21 cellular contexts compared by ENCODE assay signal in the genomic region with DNA sequence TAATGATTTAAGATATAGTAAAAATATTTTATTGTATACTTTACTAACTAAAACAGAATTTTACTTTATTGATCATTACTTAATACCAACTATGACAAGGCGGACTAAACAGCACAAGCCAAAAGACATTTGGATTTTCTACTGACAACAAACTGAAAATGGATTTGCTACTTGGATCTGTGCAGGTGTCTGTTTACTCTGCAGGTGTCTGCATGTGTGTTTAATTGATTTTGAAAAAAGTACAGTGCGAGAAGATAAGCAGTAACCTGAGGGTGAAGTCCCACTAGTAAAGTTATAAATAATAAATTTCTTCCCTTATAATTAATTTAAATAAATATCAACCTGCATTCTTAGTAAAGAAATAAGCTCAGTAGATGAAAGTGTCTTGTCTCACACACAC.
"Had no signal": no experiment of that assay in that cellular context is flagged by ENCODE, and none has a peak within 500 bp of the region (broad histone marks: within the 10 kb centered on the region; RNA-seq: fewer than 3 reads in every experiment).

No MANE protein-coding gene starts in this region.

- H3K27ac Mint-ChIP-seq: memory B cell; natural killer cell; stimulated activated naive CD8-positive, alpha-beta T cell treated with anti-CD3 and anti-CD28 coated beads, Interleukin-15, amount 100 ng/mL, for 72 hours had no signal

- H3K4me1 Mint-ChIP-seq: memory B cell; natural killer cell; stimulated activated naive CD8-positive, alpha-beta T cell treated with anti-CD3 and anti-CD28 coated beads, Interleukin-15, amount 100 ng/mL, for 72 hours had no signal

- H3K9me3 ChIP-seq: ovary, suprapubic skin, transverse colon, vagina had no signal

- H3K4me1 ChIP-seq: suprapubic skin, transverse colon, vagina had no signal

- H3K27ac ChIP-seq: dorsolateral prefrontal cortex, ovary, suprapubic skin, transverse colon, vagina had no signal

- FAIRE-seq: frontal cortex, keratinocyte had no signal

- H3K36me3 ChIP-seq: ovary, suprapubic skin, transverse colon, vagina had no signal

- H3K27me3 Mint-ChIP-seq: memory B cell; stimulated activated naive CD8-positive, alpha-beta T cell treated with anti-CD3 and anti-CD28 coated beads, Interleukin-15, amount 100 ng/mL, for 72 hours had no signal

- H3K4me2 ChIP-seq: smooth muscle cell had no signal

- H3K36me3 Mint-ChIP-seq: memory B cell, natural killer cell had no signal

- ATAC-seq: natural killer cell; sciatic nerve; stimulated activated naive CD8-positive, alpha-beta T cell treated with anti-CD3 and anti-CD28 coated beads, Interleukin-15, amount 100 ng/mL, for 72 hours had no signal

- H3K27me3 ChIP-seq: dorsolateral prefrontal cortex, ovary, suprapubic skin, transverse colon, vagina had no signal

- DNase-seq: dorsolateral prefrontal cortex; effector CD4-positive, alpha-beta T cell; natural killer cell; occipital lobe; ovary; retina; stimulated activated CD4-positive, alpha-beta T cell treated with anti-CD3 and anti-CD28 coated beads, Interleukin-12 subunit alpha, Interleukin-12 subunit beta, amount 100 ng/mL, for 4 hours; stimulated activated CD4-positive, alpha-beta T cell treated with anti-CD3 and anti-CD28 coated beads, Interleukin-1b, Interleukin-23, amount 100 ng/mL, for 48 hours; stimulated activated CD4-positive, alpha-beta T cell treated with anti-CD3 and anti-CD28 coated beads, Interleukin-4, amount 100 ng/mL, for 1 hour; stimulated activated CD8-positive, alpha-beta memory T cell treated with anti-CD3 and anti-CD28 coated beads, Interleukin-4, amount 100 ng/mL, for 48 hours; stimulated activated naive CD4-positive, alpha-beta T cell; stimulated activated naive CD8-positive, alpha-beta T cell treated with anti-CD3 and anti-CD28 coated beads, Interleukin-15, amount 100 ng/mL, for 72 hours; transverse colon had no signal

- H3K4me3 Mint-ChIP-seq: memory B cell; natural killer cell; stimulated activated naive CD8-positive, alpha-beta T cell treated with anti-CD3 and anti-CD28 coated beads, Interleukin-15, amount 100 ng/mL, for 72 hours had no signal

- H3K4me3 ChIP-seq: dorsolateral prefrontal cortex, lung, ovary, smooth muscle cell, suprapubic skin, transverse colon, vagina had no signal

- H3K9me3 Mint-ChIP-seq: memory B cell had no signal
